1 cellular context compared by ENCODE assay signal in the genomic region with DNA sequence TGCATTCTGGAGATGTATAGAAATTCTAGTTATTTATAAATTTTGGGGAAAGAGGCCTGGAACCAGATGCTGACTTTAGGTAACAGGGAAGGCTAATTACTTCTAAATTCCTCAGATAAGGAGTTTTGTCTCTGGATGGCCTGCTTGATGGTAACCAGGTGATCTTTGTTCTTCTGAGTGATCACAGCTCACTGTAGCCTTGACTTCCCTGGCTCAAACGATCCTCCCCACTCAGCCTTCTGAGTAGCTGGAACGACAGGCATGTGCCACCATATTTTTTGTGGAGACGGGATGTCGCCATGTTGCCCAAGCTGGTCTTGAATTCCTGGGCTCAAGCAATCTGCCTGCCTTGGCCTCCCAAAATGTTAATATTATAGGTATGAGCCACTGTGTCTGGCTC.
TF ChIP-seq lines count a peak whose summit lies in the region.

No MANE protein-coding gene starts in this region.

TF ChIP-seq in WTC11, 78 proteins besides CTCF, POLR2A, EP300 and RAD21 (continued from another document):
- TF ChIP-seq, protein P1, sequence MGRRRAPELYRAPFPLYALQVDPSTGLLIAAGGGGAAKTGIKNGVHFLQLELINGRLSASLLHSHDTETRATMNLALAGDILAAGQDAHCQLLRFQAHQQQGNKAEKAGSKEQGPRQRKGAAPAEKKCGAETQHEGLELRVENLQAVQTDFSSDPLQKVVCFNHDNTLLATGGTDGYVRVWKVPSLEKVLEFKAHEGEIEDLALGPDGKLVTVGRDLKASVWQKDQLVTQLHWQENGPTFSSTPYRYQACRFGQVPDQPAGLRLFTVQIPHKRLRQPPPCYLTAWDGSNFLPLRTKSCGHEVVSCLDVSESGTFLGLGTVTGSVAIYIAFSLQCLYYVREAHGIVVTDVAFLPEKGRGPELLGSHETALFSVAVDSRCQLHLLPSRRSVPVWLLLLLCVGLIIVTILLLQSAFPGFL (CRISPR knock-in tag; IDR thresholded peaks at IDR 0.05; ENCODE audit: borderline replicate concordance), result no peak
- no peak for TF ChIP-seq ZNF671 (CRISPR knock-in tag; IDR thresholded peaks at IDR 0.05)
- TF ChIP-seq, protein P2, sequence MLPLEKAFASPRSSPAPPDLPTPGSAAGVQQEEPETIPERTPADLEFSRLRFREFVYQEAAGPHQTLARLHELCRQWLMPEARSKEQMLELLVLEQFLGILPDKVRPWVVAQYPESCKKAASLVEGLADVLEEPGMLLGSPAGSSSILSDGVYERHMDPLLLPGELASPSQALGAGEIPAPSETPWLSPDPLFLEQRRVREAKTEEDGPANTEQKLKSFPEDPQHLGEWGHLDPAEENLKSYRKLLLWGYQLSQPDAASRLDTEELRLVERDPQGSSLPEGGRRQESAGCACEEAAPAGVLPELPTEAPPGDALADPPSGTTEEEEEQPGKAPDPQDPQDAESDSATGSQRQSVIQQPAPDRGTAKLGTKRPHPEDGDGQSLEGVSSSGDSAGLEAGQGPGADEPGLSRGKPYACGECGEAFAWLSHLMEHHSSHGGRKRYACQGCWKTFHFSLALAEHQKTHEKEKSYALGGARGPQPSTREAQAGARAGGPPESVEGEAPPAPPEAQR (CRISPR knock-in tag; IDR thresholded peaks at IDR 0.05), result no peak
- TF ChIP-seq SOX15 (CRISPR knock-in tag; IDR thresholded peaks at IDR 0.05), result no peak
- no peak for TF ChIP-seq SMAD3 (CRISPR knock-in tag; IDR thresholded peaks at IDR 0.05; ENCODE audit: borderline replicate concordance)
- TF ChIP-seq, protein P3, sequence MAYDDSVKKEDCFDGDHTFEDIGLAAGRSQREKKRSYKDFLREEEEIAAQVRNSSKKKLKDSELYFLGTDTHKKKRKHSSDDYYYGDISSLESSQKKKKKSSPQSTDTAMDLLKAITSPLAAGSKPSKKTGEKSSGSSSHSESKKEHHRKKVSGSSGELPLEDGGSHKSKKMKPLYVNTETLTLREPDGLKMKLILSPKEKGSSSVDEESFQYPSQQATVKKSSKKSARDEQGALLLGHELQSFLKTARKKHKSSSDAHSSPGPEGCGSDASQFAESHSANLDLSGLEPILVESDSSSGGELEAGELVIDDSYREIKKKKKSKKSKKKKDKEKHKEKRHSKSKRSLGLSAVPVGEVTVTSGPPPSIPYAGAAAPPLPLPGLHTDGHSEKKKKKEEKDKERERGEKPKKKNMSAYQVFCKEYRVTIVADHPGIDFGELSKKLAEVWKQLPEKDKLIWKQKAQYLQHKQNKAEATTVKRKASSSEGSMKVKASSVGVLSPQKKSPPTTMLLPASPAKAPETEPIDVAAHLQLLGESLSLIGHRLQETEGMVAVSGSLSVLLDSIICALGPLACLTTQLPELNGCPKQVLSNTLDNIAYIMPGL (CRISPR knock-in tag; IDR thresholded peaks at IDR 0.05), result no peak
- TF ChIP-seq TCF7 (CRISPR knock-in tag; IDR thresholded peaks at IDR 0.05; ENCODE audit: low read depth), result no peak
- TF ChIP-seq, protein P4, sequence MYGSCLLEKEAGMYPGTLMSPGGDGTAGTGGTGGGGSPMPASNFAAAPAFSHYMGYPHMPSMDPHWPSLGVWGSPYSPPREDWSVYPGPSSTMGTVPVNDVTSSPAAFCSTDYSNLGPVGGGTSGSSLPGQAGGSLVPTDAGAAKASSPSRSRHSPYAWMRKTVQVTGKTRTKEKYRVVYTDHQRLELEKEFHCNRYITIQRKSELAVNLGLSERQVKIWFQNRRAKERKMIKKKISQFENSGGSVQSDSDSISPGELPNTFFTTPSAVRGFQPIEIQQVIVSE (CRISPR knock-in tag; IDR thresholded peaks at IDR 0.05; ENCODE audit: borderline replicate concordance), result no peak
- TF ChIP-seq NR1H2 (CRISPR knock-in tag; IDR thresholded peaks at IDR 0.05), result no peak
- no peak for TF ChIP-seq ZNF263 (CRISPR knock-in tag; IDR thresholded peaks at IDR 0.05; ENCODE audit: low read depth)
- no peak for TF ChIP-seq FOXP1 (CRISPR knock-in tag; IDR thresholded peaks at IDR 0.05; ENCODE audit: borderline replicate concordance)
- TF ChIP-seq GRHL2 (CRISPR knock-in tag; IDR thresholded peaks at IDR 0.05; ENCODE audit: insufficient replicate concordance, severe bottlenecking), result no peak
